Comparison of ENCODE assay signal across 20 cellular contexts in genomic region chr4:46484881-46485280, GRCh38.
A peak's percentile ranks its signal among the peaks of the same experiment; 100 is the strongest.
DNase-seq lines count a peak whose midpoint lies in the region; ATAC-seq, FAIRE-seq and TF ChIP-seq lines count a peak whose summit lies in the region.
"Had no signal": no experiment of that assay in that cellular context is flagged by ENCODE, and none has a peak within 500 bp of the region (broad histone marks: within the 10 kb centered on the region; RNA-seq: fewer than 3 reads in every experiment).

No MANE protein-coding gene starts in this region.

- no TSS peak for BruUV-seq in IMR-90 (replicated peaks; lab: Mats Ljungman, UMichigan)

- no peak overlapping the region for H2AK9ac ChIP-seq in IMR-90 (replicated peaks; ENCODE audit: low read depth, low read length, poor library complexity)

- no peak for TF ChIP-seq CTCF in IMR-90 (conservative IDR thresholded peaks at IDR 0.05; ENCODE audit: low read depth, low read length)
- no peak for TF ChIP-seq CTCF in astrocyte of the cerebellum (IDR thresholded peaks at IDR 0.05; ENCODE audit: low read depth, low read length, missing control alignments)
- no peak for TF ChIP-seq CTCF in fibroblast of pulmonary artery (IDR thresholded peaks at IDR 0.05; ENCODE audit: low read length, missing control alignments)

- H3K9me3 ChIP-seq in IMR-90 (ENCODE audit: control insufficient read depth, insufficient read depth, low read length) (no peaks in the 10 kb centered on the region), neuronal stem cell (replicated peaks in 1 of 2; ENCODE audit: control insufficient read depth in 2 of 2, insufficient read depth in 1 of 2, low read depth in 1 of 2, low read length in 2 of 2) (no peaks in the 10 kb centered on the region)
- H3K9me3 ChIP-seq: BE2C, Caco-2, HAP-1 had no signal

- H2BK12ac ChIP-seq in neuronal stem cell (ENCODE audit: low read length): no peak overlapping the region

- no peak overlapping the region for H3K27ac Mint-ChIP-seq in activated naive CD8-positive, alpha-beta T cell treated with anti-CD3 and anti-CD28 coated beads, Interleukin-2, amount 50 U/mL, for 24 hours
- H3K27ac Mint-ChIP-seq: CD4-positive, CD25-positive, alpha-beta regulatory T cell; CD8-positive, alpha-beta memory T cell had no signal

- no peak for ATAC-seq in IMR-90 (ENCODE audit: low read depth)
- ATAC-seq in activated naive CD8-positive, alpha-beta T cell treated with anti-CD3 and anti-CD28 coated beads, Interleukin-2, amount 50 U/mL, for 24 hours: no peak

- dilution Hi-C loops in IMR-90 (cut with HindIII; ENCODE audit: low sequenced_read_pairs, unreplicated experiment): no loop called here

- H3K36me3 ChIP-seq in IMR-90 (ENCODE audit: control insufficient read depth, insufficient read depth, low read length) (no peaks in the 10 kb centered on the region), neuronal stem cell (replicated peaks in 1 of 2; ENCODE audit: control insufficient read depth in 2 of 2, insufficient read depth in 2 of 2, low read length in 2 of 2) (no peaks in the 10 kb centered on the region)
- H3K36me3 ChIP-seq: BE2C, HAP-1 had no signal

- in situ Hi-C loops in IMR-90 (cut with MboI; ENCODE audit: low sequenced_read_pairs): no loop called here
- in situ Hi-C loops in astrocyte of the cerebellum (cut with HindIII; ENCODE audit: low sequenced_read_pairs): no loop called here

- H4K91ac ChIP-seq in IMR-90 (ENCODE audit: insufficient read depth, low read depth, low read length) (no peak overlapping the region), neuronal stem cell (ENCODE audit: low read depth, low read length, poor library complexity) (no peak overlapping the region)

- H4K20me1 ChIP-seq in IMR-90 (ENCODE audit: insufficient read depth, low read length): no peaks in the 10 kb centered on the region

- H3K4me2 ChIP-seq in IMR-90 (ENCODE audit: low read depth, low read length): no peak overlapping the region
- no peak overlapping the region for H3K4me2 ChIP-seq in neuronal stem cell (ENCODE audit: insufficient read depth, low read length, poor library complexity, severe bottlenecking)

- no peak overlapping the region for H2BK5ac ChIP-seq in IMR-90 (ENCODE audit: low read depth, low read length, poor library complexity, severe bottlenecking)
- H2BK5ac ChIP-seq in neuronal stem cell (ENCODE audit: low read length): no peak overlapping the region

- intact Hi-C loops in IMR-90 (cut with micrococcal nuclease): no loop called here

- no peak for FAIRE-seq in urothelium cell line (lab: Jason Lieb, UNC)
- FAIRE-seq: A204.1, D721Med, GM12892, GM18507 had no signal

- no peak overlapping the region for H2BK120ac ChIP-seq in IMR-90 (ENCODE audit: low read depth, low read length)
- H2BK120ac ChIP-seq in neuronal stem cell (ENCODE audit: low read depth, low read length): no peak overlapping the region

- H3K9ac ChIP-seq in IMR-90 (ENCODE audit: low read depth, low read length) (no peak overlapping the region), neuronal stem cell (ENCODE audit: low read depth, low read length, poor library complexity) (no peak overlapping the region)
- H3K9ac ChIP-seq: GM23248 had no signal

- POLR2A ChIA-PET in IMR-90 (lab: Charles Lee; ENCODE audit: unreplicated experiment): no interaction called here

- H3K14ac ChIP-seq in IMR-90 (replicated peaks; ENCODE audit: low read depth, low read length) (no peak overlapping the region), neuronal stem cell (ENCODE audit: low read length) (no peak overlapping the region)

- H3K79me1 ChIP-seq in IMR-90 (ENCODE audit: low read depth in 1 of 2, low read length in 2 of 2): no peaks in the 10 kb centered on the region
- no peaks in the 10 kb centered on the region for H3K79me1 ChIP-seq in neuronal stem cell (ENCODE audit: low read depth, low read length)

- H4K5ac ChIP-seq in IMR-90 (ENCODE audit: low read depth, low read length): no peak overlapping the region

- H3K4me1 ChIP-seq in IMR-90 (ENCODE audit: control insufficient read depth, insufficient read depth, low read length) (no peaks in the 10 kb centered on the region), neuronal stem cell (ENCODE audit: control insufficient read depth in 2 of 2, insufficient read depth in 1 of 2, low read depth in 1 of 2, low read length in 2 of 2) (no peaks in the 10 kb centered on the region)
- H3K4me1 ChIP-seq: BE2C, Caco-2, HAP-1 had no signal

- peaks cover 7% of the 10 kb centered on the region for H3K9me3 Mint-ChIP-seq in activated naive CD8-positive, alpha-beta T cell treated with anti-CD3 and anti-CD28 coated beads, Interleukin-2, amount 50 U/mL, for 24 hours

- H3K27me3 ChIP-seq in IMR-90 (ENCODE audit: control insufficient read depth, insufficient read depth, low read length): no peaks in the 10 kb centered on the region
- H3K27me3 ChIP-seq in neuronal stem cell (ENCODE audit: control insufficient read depth in 3 of 3, insufficient read depth in 3 of 3, low read depth in 1 of 3, low read length in 3 of 3): no peaks in the 10 kb centered on the region
- H3K27me3 ChIP-seq: BE2C had no signal

- no peaks in the 10 kb centered on the region for H3K4me1 Mint-ChIP-seq in activated naive CD8-positive, alpha-beta T cell treated with anti-CD3 and anti-CD28 coated beads, Interleukin-2, amount 50 U/mL, for 24 hours
- H3K4me1 Mint-ChIP-seq: CD4-positive, CD25-positive, alpha-beta regulatory T cell; CD8-positive, alpha-beta memory T cell had no signal

- no peaks in the 10 kb centered on the region for H3K27me3 Mint-ChIP-seq in activated naive CD8-positive, alpha-beta T cell treated with anti-CD3 and anti-CD28 coated beads, Interleukin-2, amount 50 U/mL, for 24 hours
- H3K27me3 Mint-ChIP-seq: CD4-positive, CD25-positive, alpha-beta regulatory T cell; CD8-positive, alpha-beta memory T cell had no signal

- H3K56ac ChIP-seq in IMR-90 (ENCODE audit: extremely low read depth, insufficient read depth, low read length): no peak overlapping the region

- no peak for TF ChIP-seq RAD21 in IMR-90 (IDR thresholded peaks at IDR 0.05; ENCODE audit: low read length)

- H3K18ac ChIP-seq in IMR-90 (ENCODE audit: low read depth, low read length): no peak overlapping the region
- H3K18ac ChIP-seq in neuronal stem cell (ENCODE audit: low read length): no peak overlapping the region

- H3K27ac ChIP-seq in IMR-90 (ENCODE audit: insufficient read depth, low read length) (no peak overlapping the region), neuronal stem cell (replicated peaks; ENCODE audit: low read length) (no peak overlapping the region)
- H3K27ac ChIP-seq: GM23248 had no signal

- H4K8ac ChIP-seq in IMR-90 (ENCODE audit: low read depth in 2 of 2, low read length in 2 of 2) (no peak overlapping the region), neuronal stem cell (ENCODE audit: low read depth, low read length) (no peak overlapping the region)

- CTCF ChIA-PET in IMR-90 (lab: Yijun Ruan, JAX): no interaction called here

- H3K4ac ChIP-seq in IMR-90 (ENCODE audit: low read depth, low read length) (no peak overlapping the region), neuronal stem cell (ENCODE audit: low read length) (no peak overlapping the region)

- H2AK5ac ChIP-seq in IMR-90 (ENCODE audit: low read depth, low read length): no peak overlapping the region
- no peak overlapping the region for H2AK5ac ChIP-seq in neuronal stem cell (ENCODE audit: low read depth, low read length)

- H3K4me3 ChIP-seq in IMR-90 (ENCODE audit: insufficient read depth, low read depth, low read length) (no peak overlapping the region), astrocyte of the cerebellum (ENCODE audit: low read depth, low read length) (no peak overlapping the region), fibroblast of pulmonary artery (replicated peaks; ENCODE audit: low read depth, low read length) (no peak overlapping the region), neuronal stem cell (ENCODE audit: low read length in 2 of 2) (no peak overlapping the region)
- H3K4me3 ChIP-seq: GM23248, HAP-1 had no signal

- no peak overlapping the region for H2BK20ac ChIP-seq in IMR-90 (ENCODE audit: low read depth, low read length)

- no peak overlapping the region for H3K4me3 Mint-ChIP-seq in activated naive CD8-positive, alpha-beta T cell treated with anti-CD3 and anti-CD28 coated beads, Interleukin-2, amount 50 U/mL, for 24 hours
- H3K4me3 Mint-ChIP-seq: CD4-positive, CD25-positive, alpha-beta regulatory T cell; CD8-positive, alpha-beta memory T cell had no signal

- no peak for TF ChIP-seq POLR2A in IMR-90 (IDR thresholded peaks at IDR 0.05; ENCODE audit: low read depth, low read length)

- H2AFZ ChIP-seq in IMR-90 (replicated peaks; ENCODE audit: low read length, poor library complexity) (no peak overlapping the region), neuronal stem cell (ENCODE audit: low read length) (no peak overlapping the region)
- H2AFZ ChIP-seq: GM23248 had no signal

- H3K9me1 ChIP-seq in IMR-90 (ENCODE audit: insufficient read depth, low read length): no peaks in the 10 kb centered on the region

- H3K23ac ChIP-seq in IMR-90 (ENCODE audit: low read depth, low read length) (no peak overlapping the region), neuronal stem cell (ENCODE audit: low read depth, low read length, poor library complexity) (no peak overlapping the region)

- DNase-seq in IMR-90 (peak; percentile 2), astrocyte of the cerebellum (ENCODE audit: low read depth) (peak; percentile 1), fibroblast of pulmonary artery (ENCODE audit: low read depth) (peak; percentile 70), urothelium cell line (ENCODE audit: low spot score) (peak; percentile 31), neuronal stem cell (ENCODE audit: low spot score) (no peak), MV-4-11 (lab: John Stamatoyannopoulos, UW) (no peak)
- DNase-seq in activated naive CD8-positive, alpha-beta T cell treated with anti-CD3 and anti-CD28 coated beads, Interleukin-2, amount 50 U/mL, for 24 hours: no peak
- DNase-seq: ACHN; BE2C; C1 segment of cervical spinal cord; Caco-2; CD4-positive, CD25-positive, alpha-beta regulatory T cell; CD8-positive, alpha-beta memory T cell; GDM1; GM23248 had no signal

- H2BK15ac ChIP-seq in IMR-90 (ENCODE audit: low read depth, low read length): no peak overlapping the region
- H2BK15ac ChIP-seq in neuronal stem cell (ENCODE audit: low read length): no peak overlapping the region

- H3K36me3 Mint-ChIP-seq in activated naive CD8-positive, alpha-beta T cell treated with anti-CD3 and anti-CD28 coated beads, Interleukin-2, amount 50 U/mL, for 24 hours (ENCODE audit: low read depth): no peaks in the 10 kb centered on the region
- H3K36me3 Mint-ChIP-seq: CD4-positive, CD25-positive, alpha-beta regulatory T cell; CD8-positive, alpha-beta memory T cell had no signal

TF ChIP-seq in IMR-90, 13 proteins besides CTCF, POLR2A, EP300 and RAD21 (continues in another document):
- TF ChIP-seq RFX5 (IDR thresholded peaks at IDR 0.05; ENCODE audit: low read depth, low read length): no peak
- no peak for TF ChIP-seq CHD1 (IDR thresholded peaks at IDR 0.05; ENCODE audit: low read depth, low read length)

Comparison
In these comparisons a context has a peak if more than half of its experiments do, and no peak if none do; other contexts are left out.
1. DNase-seq: peak in IMR-90 (single experiment), astrocyte of the cerebellum (single experiment), fibroblast of pulmonary artery (single experiment) and urothelium cell line (single experiment); none in activated naive CD8-positive, alpha-beta T cell treated with anti-CD3 and anti-CD28 coated beads, Interleukin-2, amount 50 U/mL, for 24 hours (single experiment), neuronal stem cell (single experiment) and MV-4-11 (single experiment).